Comparison of ENCODE assay signal across 11 cellular contexts in genomic region chr6:16602035-16602434, GRCh38.
A peak's percentile ranks its signal among the peaks of the same experiment; 100 is the strongest.
DNase-seq lines count a peak whose midpoint lies in the region; ATAC-seq and TF ChIP-seq lines count a peak whose summit lies in the region.
"Had no signal": no experiment of that assay in that cellular context is flagged by ENCODE, and none has a peak within 500 bp of the region (broad histone marks: within the 10 kb centered on the region; RNA-seq: fewer than 3 reads in every experiment).

No MANE protein-coding gene starts in this region.

- TF ChIP-seq EP300 in ovary (IDR thresholded peaks at IDR 0.05) (no peak), SK-N-SH (IDR thresholded peaks at IDR 0.05; ENCODE audit: borderline replicate concordance in 1 of 2, low read depth in 1 of 2, low read length in 1 of 2) (no peak)

- H3K4me1 Mint-ChIP-seq in GM23338 = peaks cover 9% of the 10 kb centered on the region

- no peak for TF ChIP-seq RAD21 in SK-N-SH (IDR thresholded peaks at IDR 0.05; ENCODE audit: low read length)

- TF ChIP-seq POLR2A in ovary (IDR thresholded peaks at IDR 0.05) = no peak

- H3K4me3 Mint-ChIP-seq in GM23338 = no peak overlapping the region

- H3K4me3 ChIP-seq in ovary (no peak overlapping the region), SK-N-SH (ENCODE audit: low read depth in 2 of 2, low read length in 1 of 2) (no peak overlapping the region), GM23338 (no peak overlapping the region)
- H3K4me3 ChIP-seq: esophagus squamous epithelium, lung, skin epidermis had no signal

- 90 to 99% (median 98%) methylated on average over 3 of the region's 3 CpGs for WGBS in ovary, 3 donors
- WGBS in SK-N-SH (ENCODE audit: low lambda C conversion rate) = 89% methylated on average over 3 of the region's 3 CpGs

- no peak overlapping the region for H3K27ac Mint-ChIP-seq in GM23338

- ATAC-seq in GM21825 (IDR thresholded peaks at IDR 0.05; ENCODE audit: unreplicated experiment) (peak; percentile 96), HG03521 (IDR thresholded peaks at IDR 0.05; ENCODE audit: unreplicated experiment) (peak; percentile 86), GM23338 (no peak)

- H3K4me1 ChIP-seq in ovary (ENCODE audit: insufficient read depth) (no peaks in the 10 kb centered on the region), SK-N-SH (ENCODE audit: control insufficient read depth in 1 of 2, insufficient read depth in 2 of 2, low read depth in 1 of 2, low read length in 1 of 2) (no peaks in the 10 kb centered on the region), GM23338 (ENCODE audit: insufficient read depth) (no peaks in the 10 kb centered on the region)

- peaks cover 7% of the 10 kb centered on the region for H3K79me2 ChIP-seq in SK-N-SH (ENCODE audit: insufficient read depth)
- H3K79me2 ChIP-seq in GM23338 (replicated peaks; ENCODE audit: insufficient read depth) = no peaks in the 10 kb centered on the region

- no peak overlapping the region for H2AFZ ChIP-seq in SK-N-SH (ENCODE audit: low read depth)
- no peak overlapping the region for H2AFZ ChIP-seq in GM23338

- intact Hi-C loops in ovary (cut with DNase I) = no loop called here

- H3K4me2 ChIP-seq in SK-N-SH (no peak overlapping the region), GM23338 (no peak overlapping the region)

- no peaks in the 10 kb centered on the region for H3K27me3 ChIP-seq in ovary
- H3K27me3 ChIP-seq in SK-N-SH (ENCODE audit: insufficient read depth) = no peaks in the 10 kb centered on the region
- H3K27me3 ChIP-seq in GM23338 (ENCODE audit: insufficient read depth) = no peaks in the 10 kb centered on the region
- H3K27me3 ChIP-seq: esophagus squamous epithelium had no signal

- no peaks in the 10 kb centered on the region for H3K9me3 Mint-ChIP-seq in GM23338

- H3K27ac ChIP-seq in ovary (no peak overlapping the region), SK-N-SH (ENCODE audit: low read depth in 2 of 2, low read length in 1 of 2) (no peak overlapping the region), GM23338 (ENCODE audit: low read depth) (no peak overlapping the region)
- H3K27ac ChIP-seq: esophagus squamous epithelium, skin epidermis had no signal

- POLR2A ChIA-PET in SK-N-SH (lab: Yijun Ruan, JAX) = no interaction called here

- CTCF ChIA-PET in SK-N-SH (lab: Yijun Ruan, JAX) = no interaction called here

- no peaks in the 10 kb centered on the region for H3K36me3 ChIP-seq in ovary
- H3K36me3 ChIP-seq in SK-N-SH (replicated peaks in 1 of 2; ENCODE audit: control insufficient read depth in 1 of 2, insufficient read depth in 2 of 2, low read length in 1 of 2) = peaks cover 0 to 10% of the 10 kb centered on the region in 2 experiments
- H3K36me3 ChIP-seq in GM23338 (ENCODE audit: insufficient read depth) = no peaks in the 10 kb centered on the region

- H3K9ac ChIP-seq in SK-N-SH = no peak overlapping the region

- H3K9me2 ChIP-seq in SK-N-SH (no peaks in the 10 kb centered on the region), GM23338 (ENCODE audit: insufficient read depth) (0 out of 2 replicates have a peak, but pooled peaks cover 3% of the 10 kb centered on the region)

- TF ChIP-seq CTCF in ovary (IDR thresholded peaks at IDR 0.05) (no peak), SK-N-SH (IDR thresholded peaks at IDR 0.05) (no peak), GM23338 (conservative IDR thresholded peaks at IDR 0.05; ENCODE audit: low read depth in 2 of 2) (no peak)

- H3F3A ChIP-seq in SK-N-SH (replicated peaks; ENCODE audit: insufficient read depth) = no peaks in the 10 kb centered on the region
- H3F3A ChIP-seq in GM23338 (replicated peaks; ENCODE audit: low read depth) = no peaks in the 10 kb centered on the region

- DNase-seq in activated T-cell treated with anti-CD3 and anti-CD28 coated beads for 24 hours (ENCODE audit: low read depth) (peak; percentile 34), activated T-cell treated with anti-CD3 and anti-CD28 coated beads for 4 hours (no peak), ovary (no peak), SK-N-SH (no peak), GM23338 (ENCODE audit: low spot score) (no peak)
- DNase-seq in stimulated activated CD8-positive, alpha-beta memory T cell treated with anti-CD3 and anti-CD28 coated beads, Interleukin-4, amount 100 ng/mL, for 48 hours = peak; percentile 61
- DNase-seq: esophagus squamous epithelium had no signal

- H4K20me1 ChIP-seq in SK-N-SH (ENCODE audit: insufficient read depth) (no peaks in the 10 kb centered on the region; the same call in 1 of the 2 replicates), GM23338 (replicated peaks; ENCODE audit: insufficient read depth) (no peaks in the 10 kb centered on the region)

- H3K36me3 Mint-ChIP-seq in GM23338 (ENCODE audit: low read depth) = no peaks in the 10 kb centered on the region

- no peaks in the 10 kb centered on the region for H3K9me3 ChIP-seq in ovary
- no peaks in the 10 kb centered on the region for H3K9me3 ChIP-seq in SK-N-SH
- H3K9me3 ChIP-seq: esophagus squamous epithelium had no signal

- peaks cover 3% of the 10 kb centered on the region for H3K27me3 Mint-ChIP-seq in GM23338 (ENCODE audit: insufficient read depth, low read depth, poor library complexity)

TF ChIP-seq in SK-N-SH, 30 proteins besides CTCF, POLR2A, EP300 and RAD21:
- no peak for TF ChIP-seq FOSL2 (IDR thresholded peaks at IDR 0.05; ENCODE audit: borderline replicate concordance, low read depth)
- no peak for TF ChIP-seq FOXM1 (IDR thresholded peaks at IDR 0.05; ENCODE audit: low read depth)
- no peak for TF ChIP-seq FOXJ3 (CRISPR knock-in tag; IDR thresholded peaks at IDR 0.05)
- TF ChIP-seq GATA2 (CRISPR knock-in tag; IDR thresholded peaks at IDR 0.05) = no peak
- TF ChIP-seq MEF2A (IDR thresholded peaks at IDR 0.05; ENCODE audit: borderline replicate concordance, low read depth) = no peak
- no peak for TF ChIP-seq GABPA (IDR thresholded peaks at IDR 0.05; ENCODE audit: low read depth)
- no peak for TF ChIP-seq USF1 (IDR thresholded peaks at IDR 0.05; ENCODE audit: borderline replicate concordance, low read depth)
TF ChIP-seq in SK-N-SH: peak in this region for 0.

TF ChIP-seq in GM23338, 12 proteins besides CTCF, POLR2A, EP300 and RAD21:
- TF ChIP-seq REST (IDR thresholded peaks at IDR 0.05; ENCODE audit: unreplicated experiment) = no peak
- TF ChIP-seq ZNF331 (CRISPR knock-in tag; IDR thresholded peaks at IDR 0.05; ENCODE audit: low read depth) = no peak

Comparison
In these comparisons a context has a peak if more than half of its experiments do, and no peak if none do; other contexts are left out.
1. DNase-seq: peak in activated T-cell treated with anti-CD3 and anti-CD28 coated beads for 24 hours (single experiment) and stimulated activated CD8-positive, alpha-beta memory T cell treated with anti-CD3 and anti-CD28 coated beads, Interleukin-4, amount 100 ng/mL, for 48 hours (single experiment); none in activated T-cell treated with anti-CD3 and anti-CD28 coated beads for 4 hours (single experiment), ovary (0 of 5), SK-N-SH (single experiment) and GM23338 (single experiment).